ENCODE assay signal across 8 cellular contexts in genomic region chr11:122910775-122911174, GRCh38. TPM values are rescaled to one million over a fixed set of nuclear protein-coding genes. Genes with fewer than 3 reads are reported as not detected.
A peak's percentile ranks its signal among the peaks of the same experiment; 100 is the strongest.
DNase-seq lines count a peak whose midpoint lies in the region; ATAC-seq, FAIRE-seq and TF ChIP-seq lines count a peak whose summit lies in the region.

No MANE protein-coding gene starts in this region.

- H3K4me3 ChIP-seq in A549 (no peak overlapping the region), GM12865 (ENCODE audit: low read depth, low read length) (no peak overlapping the region), Panc1 (ENCODE audit: low read depth in 2 of 2, low read length in 2 of 2) (no peak overlapping the region), fibroblast of the aortic adventitia (ENCODE audit: low read depth, low read length) (no peak overlapping the region), testis (no peak overlapping the region)

- POLR2A ChIA-PET in A549 (lab: Yijun Ruan, JAX) = no interaction called here
- POLR2A ChIA-PET in Panc1 (lab: Charles Lee) = no interaction called here

- H3K27me3 ChIP-seq in Panc1 (ENCODE audit: control insufficient read depth, insufficient read depth, low read length) (no peaks in the 10 kb centered on the region), testis (no peaks in the 10 kb centered on the region)

- no peaks in the 10 kb centered on the region for H3K4me1 Mint-ChIP-seq in activated T-cell treated with anti-CD3 and anti-CD28 coated beads, Interleukin-2, amount 50 U/mL, for 24 hours (ENCODE audit: low read depth)

- TF ChIP-seq CTCF in A549 (IDR thresholded peaks at IDR 0.05) = peak; percentile 36
- TF ChIP-seq CTCF in GM12865 (IDR thresholded peaks at IDR 0.05; ENCODE audit: insufficient read depth, low read depth, low read length, missing control alignments) = peak; percentile 14
- peak; percentile 61; the same call in 1 of the 2 replicates for TF ChIP-seq CTCF in Panc1 (IDR thresholded peaks at IDR 0.05)
- peak; percentile 50 for TF ChIP-seq CTCF in fibroblast of the aortic adventitia (IDR thresholded peaks at IDR 0.05; ENCODE audit: insufficient read depth, low read length)
- TF ChIP-seq CTCF in testis (IDR thresholded peaks at IDR 0.05) = no peak

- no peak for FAIRE-seq in A549 (lab: Jason Lieb, UNC)

- TF ChIP-seq EP300 in A549 (IDR thresholded peaks at IDR 0.05) = no peak

- no peaks in the 10 kb centered on the region for H3K9me3 Mint-ChIP-seq in activated T-cell treated with anti-CD3 and anti-CD28 coated beads, Interleukin-2, amount 50 U/mL, for 24 hours

- TF ChIP-seq RAD21 in A549 (conservative IDR thresholded peaks at IDR 0.05 in 1 of 2, IDR thresholded peaks at IDR 0.05 in 1 of 2) = peak; percentile 40 to 59

- H3K36me3 Mint-ChIP-seq in activated T-cell treated with anti-CD3 and anti-CD28 coated beads, Interleukin-2, amount 50 U/mL, for 24 hours (ENCODE audit: low read depth) = no peaks in the 10 kb centered on the region

- H3K4me3 Mint-ChIP-seq in activated T-cell treated with anti-CD3 and anti-CD28 coated beads, Interleukin-2, amount 50 U/mL, for 24 hours = no peak overlapping the region

- 57% methylated on average over 4 of the region's 4 CpGs for WGBS in A549 (ENCODE audit: missing lambda C conversion rate)
- 60 to 62% methylated on average over 4 of the region's 4 CpGs for WGBS in testis, 2 donors

- H3K27ac ChIP-seq in A549 = no peak overlapping the region
- H3K27ac ChIP-seq in Panc1 (ENCODE audit: low read length) = no peak overlapping the region
- no peak overlapping the region for H3K27ac ChIP-seq in testis

- DNase-seq in A549 (ENCODE audit: low read depth in 1 of 2, low spot score in 1 of 2) (peak in 1 of 2 experiments; percentile 29), GM12865 (ENCODE audit: low read depth) (peak; percentile 13), Panc1 (ENCODE audit: low read depth, low spot score) (peak; percentile 8), fibroblast of the aortic adventitia (ENCODE audit: low read depth) (peak; percentile 67), testis (no peak)
- DNase-seq in activated effector memory CD4-positive, alpha-beta T cell treated with anti-CD3 and anti-CD28 coated beads, Interleukin-2, amount 50 U/mL, for 16 hours = no peak
- DNase-seq in activated T-cell treated with anti-CD3 and anti-CD28 coated beads, Interleukin-2, amount 50 U/mL, for 24 hours = no peak

- in situ Hi-C loops in Panc1 (cut with HindIII; ENCODE audit: low pct_unique_long_range_greater_than_20kb, low sequenced_read_pairs) = no loop called here

- intact Hi-C loops in Panc1 (cut with micrococcal nuclease; ENCODE audit: unreplicated experiment) (loop anchor here (1.0 kb wide), 1 partner anchor 113 kb away; no protein-coding TSS in a partner anchor), testis (cut with DNase I; ENCODE audit: low total_unique reads) (no loop called here)

- TF ChIP-seq POLR2A in A549 (IDR thresholded peaks at IDR 0.05; ENCODE audit: low read length) (no peak), testis (IDR thresholded peaks at IDR 0.05) (no peak)

- ATAC-seq in A549 (peak in 1 of 2 experiments; percentile 32; a peak in 1 of 6 replicates), Panc1 (0 out of 2 replicates have a peak, but pooled peaks have one; percentile 71), HG03460 (IDR thresholded peaks at IDR 0.05; ENCODE audit: unreplicated experiment) (no peak)

- H3K4me2 ChIP-seq in A549 = no peak overlapping the region

- H3K27me3 Mint-ChIP-seq in activated T-cell treated with anti-CD3 and anti-CD28 coated beads, Interleukin-2, amount 50 U/mL, for 24 hours = no peaks in the 10 kb centered on the region

- CTCF ChIA-PET in A549 (lab: Yijun Ruan, JAX) (interaction anchor here (1.3 kb wide), 1 partner anchor 112 kb away, joined by 5 read pairs; no protein-coding TSS in a partner anchor), Panc1 (lab: Charles Lee) (no interaction called here)

- H3K4me1 ChIP-seq in A549 (no peaks in the 10 kb centered on the region), Panc1 (ENCODE audit: control insufficient read depth, insufficient read depth, low read length) (no peaks in the 10 kb centered on the region), testis (no peaks in the 10 kb centered on the region)

- H3K36me3 ChIP-seq in Panc1 (ENCODE audit: control insufficient read depth, insufficient read depth, low read length) (no peaks in the 10 kb centered on the region), testis (ENCODE audit: low read depth, missing control alignments) (no peaks in the 10 kb centered on the region)

- no peaks in the 10 kb centered on the region for H3K9me3 ChIP-seq in A549
- H3K9me3 ChIP-seq in Panc1 (ENCODE audit: control insufficient read depth, insufficient read depth, low read depth, low read length) = no peaks in the 10 kb centered on the region
- H3K9me3 ChIP-seq in testis = no peaks in the 10 kb centered on the region

- BruUV-seq in Panc1 (replicated peaks; lab: Mats Ljungman, UMichigan) = no TSS peak

- H3K27ac Mint-ChIP-seq in activated T-cell treated with anti-CD3 and anti-CD28 coated beads, Interleukin-2, amount 50 U/mL, for 24 hours = no peak overlapping the region

TF ChIP-seq in A549, 52 proteins besides CTCF, POLR2A, EP300 and RAD21:
- TF ChIP-seq FOSB (CRISPR knock-in tag; IDR thresholded peaks at IDR 0.05) (no peak), ZC3H11A (IDR thresholded peaks at IDR 0.05) (no peak), CBX8 (IDR thresholded peaks at IDR 0.05) (no peak), TFCP2L1 (CRISPR knock-in tag; IDR thresholded peaks at IDR 0.05) (no peak), BCL3 (IDR thresholded peaks at IDR 0.05) (no peak), RNF2 (IDR thresholded peaks at IDR 0.05; ENCODE audit: borderline replicate concordance, low read depth) (no peak), FOSL2 (IDR thresholded peaks at IDR 0.05) (no peak), FOSL2 (CRISPR knock-in tag; IDR thresholded peaks at IDR 0.05) (no peak)

RNA-seq across cellular contexts. Expression of gene JHY, which starts 28.2 kb away (rescaled TPM):
- polyA plus RNA-seq in A549 (2011; rRNA removed) (6.4 and 6.9 TPM in 2 replicates), A549 (2017; fragmentation: RNase III; extraction: RNeasy Plus Mini Kit Qiagen cat#74134 plus additional on column Dnase treatment) (3.1 to 3.4 TPM (median 3.4 TPM) in 3 replicates), testis (ENCODE audit: insufficient read depth, low read depth, low replicate concordance) (46.3 TPM)
- polyA plus RNA-seq in A549 (2012; cell fraction: cytosol; rRNA removed) = 2.0 and 2.1 TPM in 2 replicates
- 0.61 and 0.88 TPM in 2 replicates for polyA plus RNA-seq in A549 (2012; cell fraction: nucleus; rRNA removed)
- polyA minus RNA-seq in A549 (2011; rRNA and poly(A)+ RNA removed) = 3.4 and 3.8 TPM in 2 replicates
- total RNA-seq in Panc1 (2021; ENCODE audit: unreplicated experiment) (10.1 TPM), fibroblast of the aortic adventitia (ENCODE audit: low replicate concordance) (5.2 and 9.3 TPM in 2 replicates), testis (10 to 100 TPM; 22.3 to 32.7 TPM)
- 5.3 TPM for polyA plus RNA-seq in Panc1 (2012; ENCODE audit: insufficient read length)

Comparison
In these comparisons a context has a peak if more than half of its experiments do, and no peak if none do; other contexts are left out.
1. DNase-seq: peak in GM12865 (single experiment), Panc1 (single experiment) and fibroblast of the aortic adventitia (single experiment); none in activated effector memory CD4-positive, alpha-beta T cell treated with anti-CD3 and anti-CD28 coated beads, Interleukin-2, amount 50 U/mL, for 16 hours (single experiment), activated T-cell treated with anti-CD3 and anti-CD28 coated beads, Interleukin-2, amount 50 U/mL, for 24 hours (single experiment) and testis (single experiment).
2. CTCF ChIP-seq: peak in A549 (single experiment), GM12865 (single experiment), Panc1 (single experiment) and fibroblast of the aortic adventitia (single experiment); none in testis (0 of 3).